Comparison of ENCODE assay signal across 8 cellular contexts in the genomic region with DNA sequence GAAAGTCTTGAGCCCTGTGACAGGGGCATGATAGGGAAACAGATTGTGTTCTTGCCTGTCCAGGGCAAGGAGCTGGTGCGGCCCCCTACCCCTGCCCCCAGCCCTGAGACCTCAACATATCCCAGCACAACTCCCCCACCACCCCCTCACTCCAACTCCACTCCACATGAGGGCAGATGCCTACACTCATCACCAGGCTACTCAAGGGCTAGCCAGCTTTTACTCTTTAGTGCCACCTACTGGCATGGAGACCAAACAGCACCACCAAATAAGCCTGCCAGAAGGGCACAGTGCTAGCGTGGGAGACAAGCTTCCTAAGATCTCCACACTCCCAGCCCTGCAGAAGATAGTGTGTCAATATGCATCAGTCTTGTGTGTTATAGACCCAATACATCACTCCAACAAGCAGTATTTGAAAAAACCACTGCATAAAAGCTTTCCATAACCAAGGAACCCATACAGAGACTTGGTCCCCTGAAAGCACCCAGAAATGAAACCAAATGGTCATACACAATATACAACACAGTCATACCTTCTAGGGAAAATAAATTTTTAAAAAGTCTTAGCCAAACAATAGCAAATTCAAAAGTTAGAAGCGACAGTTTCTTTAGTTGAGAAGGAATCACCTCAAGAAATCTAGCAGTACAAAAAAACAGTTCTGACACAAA.
DNase-seq lines count a peak whose midpoint lies in the region; ATAC-seq, FAIRE-seq and TF ChIP-seq lines count a peak whose summit lies in the region.

No MANE protein-coding gene starts in this region.

- no peak overlapping the region for H3K9ac ChIP-seq in DND-41 (ENCODE audit: low read depth, low read length)
- H3K9ac ChIP-seq in GM12878 (ENCODE audit: control insufficient read depth, insufficient read depth, low read length) = no peak overlapping the region

- WGBS in GM12878 (ENCODE audit: insufficient coverage, insufficient replicate concordance, low lambda C conversion rate, missing lambda C conversion rate) = 9% methylated on average over 3 of the region's 3 CpGs

- TF ChIP-seq CTCF in DND-41 (IDR thresholded peaks at IDR 0.05; ENCODE audit: borderline replicate concordance, extremely low read depth, low read length, poor library complexity, severe bottlenecking) = peak; percentile 94
- peak; percentile 85 for TF ChIP-seq CTCF in HL-60 (IDR thresholded peaks at IDR 0.05; ENCODE audit: insufficient read depth, low read length)
- peak; percentile 76 to 87 (median 76) for TF ChIP-seq CTCF in GM12878 (IDR thresholded peaks at IDR 0.05 in 2 of 3, conservative IDR thresholded peaks at IDR 0.05 in 1 of 3; ENCODE audit: control insufficient read depth in 2 of 3, extremely low read depth in 1 of 3, insufficient read depth in 1 of 3, low read depth in 3 of 3, low read length in 3 of 3)

- H3K4me1 ChIP-seq in DND-41 (ENCODE audit: insufficient read depth, low read length) (no peaks in the 10 kb centered on the region), GM12878 (ENCODE audit: control insufficient read depth, insufficient read depth, low read length) (peaks cover 5% of the 10 kb centered on the region)

- BruUV-seq in GM12878 (replicated peaks; lab: Mats Ljungman, UMichigan) = no TSS peak

- SMC1A ChIA-PET in GM12878 (lab: Charles Lee; ENCODE audit: uncharacterized antibody, unreplicated experiment) = interaction anchor here (0.6 to 2.6 kb wide), 9 partner anchors 21 to 223 kb away, joined by 3 to 35 read pairs (median 3); no protein-coding TSS in a partner anchor

- RAD21 ChIA-PET in GM12878 (lab: Charles Lee; ENCODE audit: unreplicated experiment) = interaction anchor here (0.6 to 1.4 kb wide), 8 partner anchors 21 to 228 kb away, joined by 3 to 12 read pairs (median 4); no protein-coding TSS in a partner anchor

- H2AFZ ChIP-seq in DND-41 (ENCODE audit: low read depth, low read length) (no peak overlapping the region), GM12878 (ENCODE audit: control insufficient read depth, low read depth, low read length) (no peak overlapping the region)

- CTCF ChIA-PET in GM12878 (lab: Yijun Ruan, JAX) = interaction anchor here (0.6 to 4.1 kb wide), 25 partner anchors 8 to 282 kb away, joined by 3 to 96 read pairs (median 4); no protein-coding TSS in a partner anchor

- TF ChIP-seq RAD21 in GM12878 (IDR thresholded peaks at IDR 0.05; ENCODE audit: insufficient read depth, low read depth, low read length) = peak; percentile 74

- H3K27me3 ChIP-seq in DND-41 (ENCODE audit: insufficient read depth, low read length, poor library complexity) = no peaks in the 10 kb centered on the region
- peaks cover 4% of the 10 kb centered on the region for H3K27me3 ChIP-seq in HL-60 (ENCODE audit: insufficient read depth, poor library complexity, severe bottlenecking)
- H3K27me3 ChIP-seq in GM12878 (replicated peaks in 1 of 2; ENCODE audit: control insufficient read depth in 2 of 2, insufficient read depth in 2 of 2, low read length in 1 of 2) = no peaks in the 10 kb centered on the region

- H3K79me2 ChIP-seq in DND-41 (ENCODE audit: insufficient read depth, low read length) (no peaks in the 10 kb centered on the region), GM12878 (ENCODE audit: control insufficient read depth, insufficient read depth, low read length) (no peaks in the 10 kb centered on the region)

- ATAC-seq in DND-41 (ENCODE audit: insufficient read depth, low read depth) (peak; percentile 95), GM21360 (IDR thresholded peaks at IDR 0.05; ENCODE audit: unreplicated experiment) (peak; percentile 88), GM12878 (peak; percentile 98), left lobe of liver (peak; percentile 99)

- H4K20me1 ChIP-seq in DND-41 (ENCODE audit: insufficient read depth, low read length) (no peaks in the 10 kb centered on the region), GM12878 (ENCODE audit: control insufficient read depth, insufficient read depth) (no peaks in the 10 kb centered on the region)

- H3K36me3 ChIP-seq in DND-41 (ENCODE audit: insufficient read depth, low read length) (no peaks in the 10 kb centered on the region), GM12878 (ENCODE audit: control insufficient read depth in 2 of 2, insufficient read depth in 2 of 2, low read length in 1 of 2) (no peaks in the 10 kb centered on the region)

- H3K4me2 ChIP-seq in DND-41 (ENCODE audit: insufficient read depth, low read length) = no peak overlapping the region
- H3K4me2 ChIP-seq in GM12878 (ENCODE audit: control insufficient read depth, insufficient read depth) = no peak overlapping the region

- no peak for TF ChIP-seq POLR2A in GM12878 (IDR thresholded peaks at IDR 0.05; ENCODE audit: low read depth, low read length)

- POLR2A ChIA-PET in GM12878 (lab: Charles Lee) = no interaction called here

- peak; percentile 27 for FAIRE-seq in GM12878 (lab: Jason Lieb, UNC)

- peak; percentile 65 for DNase-seq in DND-41
- DNase-seq in HL-60 (ENCODE audit: low read depth in 1 of 2, low spot score in 1 of 2) = peak; percentile 18 to 43
- peak in 4 of 5 experiments; percentile 33 to 66 (median 37) for DNase-seq in T-helper 2 cell
- DNase-seq in GM12878 (ENCODE audit: low read depth, low spot score) = no peak
- DNase-seq in left lobe of liver (ENCODE audit: low spot score) = peak; percentile 60
- DNase-seq in stimulated activated CD8-positive, alpha-beta memory T cell treated with anti-CD3 and anti-CD28 coated beads, Interleukin-4, amount 100 ng/mL, for 4 hours (ENCODE audit: low read depth in 2 of 2, low spot score in 1 of 2) = peak; percentile 12 to 18
- no peak for DNase-seq in T1000 (lab: John Stamatoyannopoulos, UW)

- no peak for TF ChIP-seq EP300 in GM12878 (IDR thresholded peaks at IDR 0.05; ENCODE audit: borderline replicate concordance in 1 of 2, control insufficient read depth in 1 of 2, low read depth in 2 of 2, low read length in 2 of 2)

- intact Hi-C loops in GM12878 (cut with micrococcal nuclease; ENCODE audit: unreplicated experiment) = loop anchor here (1.0 kb wide), 2 partner anchors 155 to 223 kb away; no protein-coding TSS in a partner anchor

- in situ Hi-C loops in GM12878 (cut with MboI) = no loop called here

- peaks cover 4% of the 10 kb centered on the region for H3K9me3 ChIP-seq in DND-41 (ENCODE audit: insufficient read depth, low read length, severe bottlenecking)
- H3K9me3 ChIP-seq in GM12878 (replicated peaks; ENCODE audit: control insufficient read depth, insufficient read depth, low read length) = no peaks in the 10 kb centered on the region

- H3K27ac ChIP-seq in DND-41 (ENCODE audit: low read length) (no peak overlapping the region), HL-60 (replicated peaks) (no peak overlapping the region), GM12878 (ENCODE audit: control insufficient read depth, insufficient read depth) (no peak overlapping the region)

- H3K4me3 ChIP-seq in DND-41 (ENCODE audit: low read depth in 1 of 2, low read length in 2 of 2) (no peak overlapping the region), HL-60 (replicated peaks; ENCODE audit: insufficient read depth, low read length) (no peak overlapping the region), GM12878 (no peak overlapping the region)

TF ChIP-seq in GM12878, 131 proteins besides CTCF, POLR2A, EP300 and RAD21:
- no peak for TF ChIP-seq EED (IDR thresholded peaks at IDR 0.05; ENCODE audit: low read depth)
- no peak for TF ChIP-seq DPF2 (IDR thresholded peaks at IDR 0.05)
- no peak for TF ChIP-seq NR2F1 (conservative IDR thresholded peaks at IDR 0.05)
- no peak for TF ChIP-seq ZBTB4 (CRISPR knock-in tag; IDR thresholded peaks at IDR 0.05)
- no peak; the same call in 1 of the 2 replicates for TF ChIP-seq USF2 (IDR thresholded peaks at IDR 0.05; ENCODE audit: borderline replicate concordance, low read depth, low read length)
- no peak for TF ChIP-seq BMI1 (IDR thresholded peaks at IDR 0.05; ENCODE audit: borderline replicate concordance)
- TF ChIP-seq SMC3 (IDR thresholded peaks at IDR 0.05; ENCODE audit: borderline replicate concordance, low read length) = peak; percentile 75
- no peak for TF ChIP-seq SREBF2 (IDR thresholded peaks at IDR 0.05; ENCODE audit: low read length)

Comparison
In these comparisons a context has a peak if more than half of its experiments do, and no peak if none do; other contexts are left out.
1. DNase-seq: peak in DND-41 (single experiment), HL-60 (2 of 2), T-helper 2 cell (4 of 5), left lobe of liver (single experiment) and stimulated activated CD8-positive, alpha-beta memory T cell treated with anti-CD3 and anti-CD28 coated beads, Interleukin-4, amount 100 ng/mL, for 4 hours (2 of 2); none in GM12878 (single experiment) and T1000 (single experiment).
2. Peak in every context shown above with its lines, with median percentiles within 50 percentile points of each other: ATAC-seq and CTCF ChIP-seq.